ENCODE assay signal across 11 cellular contexts in the genomic region with DNA sequence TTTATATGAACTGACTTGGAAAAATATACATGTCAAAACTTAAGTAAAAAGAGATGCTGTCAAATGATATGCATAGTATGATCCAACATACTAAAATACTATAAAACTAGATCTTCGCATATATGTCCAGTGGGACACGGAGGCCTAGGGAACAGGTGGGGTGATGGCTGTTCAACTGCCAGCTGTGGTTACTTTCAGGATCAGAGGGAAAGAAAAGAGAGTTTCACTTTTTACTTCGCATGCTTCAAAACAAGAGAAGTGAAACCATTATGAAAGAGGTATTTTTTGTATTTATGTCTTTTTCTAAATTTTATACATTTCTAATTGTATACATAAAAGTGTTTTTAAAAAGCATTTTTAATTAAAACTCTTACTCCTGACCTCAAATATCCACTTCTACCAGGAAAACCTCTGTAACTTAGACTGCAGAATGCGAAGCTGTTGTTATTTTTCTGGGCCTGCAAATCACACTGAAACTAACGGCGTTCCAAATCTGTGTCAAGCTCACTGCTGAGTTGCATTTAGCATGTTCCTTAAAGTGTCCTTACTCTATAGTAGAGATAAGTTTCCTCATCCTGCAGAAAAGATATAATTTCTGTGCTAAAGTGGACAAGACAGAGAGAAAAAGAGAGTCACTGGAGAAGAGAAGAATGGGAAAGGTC.
A peak's percentile ranks its signal among the peaks of the same experiment; 100 is the strongest.
DNase-seq lines count a peak whose midpoint lies in the region; ATAC-seq and TF ChIP-seq lines count a peak whose summit lies in the region.
"Had no signal": no experiment of that assay in that cellular context is flagged by ENCODE, and none has a peak within 500 bp of the region (broad histone marks: within the 10 kb centered on the region; RNA-seq: fewer than 3 reads in every experiment).

No MANE protein-coding gene starts in this region.

- H3K9ac ChIP-seq in OCI-LY3 (ENCODE audit: low read length) = no peak overlapping the region

- TF ChIP-seq CTCF in OCI-LY3 (IDR thresholded peaks at IDR 0.05; ENCODE audit: low read depth, low read length) = no peak

- H3K4me2 ChIP-seq in OCI-LY3 (ENCODE audit: low read length) = peak overlapping the region; percentile 73

- no peaks in the 10 kb centered on the region for H4K20me1 ChIP-seq in OCI-LY3 (ENCODE audit: insufficient read depth, low read length)

- H3K36me3 ChIP-seq in OCI-LY3 (replicated peaks; ENCODE audit: low read depth, low read length) = no peaks in the 10 kb centered on the region

- ATAC-seq in GM18508 (IDR thresholded peaks at IDR 0.05; ENCODE audit: insufficient read depth, unreplicated experiment) (peak; percentile 73), GM21390 (IDR thresholded peaks at IDR 0.05; ENCODE audit: unreplicated experiment) (peak; percentile 95), HG03066 (IDR thresholded peaks at IDR 0.05; ENCODE audit: low read depth, unreplicated experiment) (peak; percentile 95)
- ATAC-seq in activated CD4-positive, CD25-positive, alpha-beta regulatory T cell treated with anti-CD3 and anti-CD28 coated beads, Interleukin-2, amount 50 U/mL, for 24 hours = no peak
- ATAC-seq: Panc1 had no signal

- peaks cover 17% of the 10 kb centered on the region for H3K4me1 ChIP-seq in OCI-LY3 (ENCODE audit: low read length)

- H3K27ac ChIP-seq in OCI-LY3 (ENCODE audit: low read length) = peak overlapping the region; percentile 25; the same call in 1 of the 2 replicates

- H2AFZ ChIP-seq in OCI-LY3 (ENCODE audit: low read depth, low read length) = no peak overlapping the region

- H3K9me3 ChIP-seq in OCI-LY3 (ENCODE audit: insufficient read depth, low read length) = no peaks in the 10 kb centered on the region

- no peak for DNase-seq in activated naive CD4-positive, alpha-beta T cell treated with Interleukin-2 at 50 U/mL for 16 hours
- DNase-seq in NCI-H2107 treated with DMSO at 0.1 percent for 48 hours (lab: John Stamatoyannopoulos, UW; ENCODE audit: unreplicated experiment) (no peak), SW480 (ENCODE audit: low spot score) (no peak)
- DNase-seq: activated CD4-positive, alpha-beta T cell treated with anti-CD3 and anti-CD28 coated beads for 1 hour; GOT3 had no signal

- H3K27me3 ChIP-seq in OCI-LY3 (ENCODE audit: low read depth, low read length) = no peaks in the 10 kb centered on the region

- peak overlapping the region; percentile 55 for H3K4me3 ChIP-seq in OCI-LY3 (ENCODE audit: low read length)

- no peaks in the 10 kb centered on the region for H3K79me2 ChIP-seq in OCI-LY3 (ENCODE audit: low read length)

Comparison
In these comparisons a context has a peak if more than half of its experiments do, and no peak if none do; other contexts are left out.
1. ATAC-seq: peak in GM18508 (single experiment), GM21390 (single experiment) and HG03066 (single experiment); none in activated CD4-positive, CD25-positive, alpha-beta regulatory T cell treated with anti-CD3 and anti-CD28 coated beads, Interleukin-2, amount 50 U/mL, for 24 hours (0 of 2).